In genomic region chr12:124432376-124432775, GRCh38 we compare ENCODE assay signal across 1 cellular context.
TF ChIP-seq lines count a peak whose summit lies in the region.

No MANE protein-coding gene starts in this region.

TF ChIP-seq in H1, 55 proteins besides CTCF, POLR2A, EP300 and RAD21:
- no peak for TF ChIP-seq GABPA (IDR thresholded peaks at IDR 0.05; ENCODE audit: borderline replicate concordance, insufficient read depth, low read length)
- no peak for TF ChIP-seq ZNF274 (IDR thresholded peaks at IDR 0.05; ENCODE audit: borderline replicate concordance, extremely low read depth, low read length)
- no peak for TF ChIP-seq RFX5 (IDR thresholded peaks at IDR 0.05; ENCODE audit: borderline replicate concordance, low read depth, low read length)
- TF ChIP-seq RXRA (IDR thresholded peaks at IDR 0.05; ENCODE audit: insufficient read depth, low read depth, low read length) = no peak
- no peak for TF ChIP-seq KDM4A (IDR thresholded peaks at IDR 0.05; ENCODE audit: low read depth, low read length, severe bottlenecking)
- no peak for TF ChIP-seq CHD7 (IDR thresholded peaks at IDR 0.05; ENCODE audit: insufficient replicate concordance, low read length)
- TF ChIP-seq CBX8 (IDR thresholded peaks at IDR 0.05; ENCODE audit: borderline replicate concordance, low read depth, low read length) = no peak
- TF ChIP-seq BACH1 (IDR thresholded peaks at IDR 0.05; ENCODE audit: low read length) = no peak
- no peak for TF ChIP-seq GTF2F1 (IDR thresholded peaks at IDR 0.05; ENCODE audit: borderline replicate concordance, low read depth, low read length)
- no peak for TF ChIP-seq POLR2AphosphoS5 (IDR thresholded peaks at IDR 0.05; ENCODE audit: low read depth, low read length)
